In the genomic region with DNA sequence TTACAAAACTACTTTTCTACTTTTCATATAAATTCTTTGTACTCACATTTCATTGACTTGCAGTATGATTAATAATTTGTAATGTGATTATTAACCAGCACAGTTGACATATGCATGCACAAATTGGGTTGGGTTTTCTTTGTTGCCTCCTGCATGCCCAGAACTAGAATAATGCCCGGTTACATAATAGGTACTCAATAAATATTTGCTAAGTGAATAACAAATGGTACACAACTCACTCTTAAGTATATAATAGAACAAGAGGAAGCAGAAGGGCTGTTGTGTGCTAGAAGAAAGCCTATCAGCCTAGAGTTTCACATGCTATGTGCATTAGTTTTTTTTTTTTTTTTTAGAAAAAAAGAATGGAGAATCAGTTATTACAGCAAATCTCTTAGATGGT, we compare ENCODE assay signal across 21 cellular contexts. TPM values are rescaled to one million over a fixed set of nuclear protein-coding genes. Genes with fewer than 3 reads are reported as not detected.
"Had no signal": no experiment of that assay in that cellular context is flagged by ENCODE, and none has a peak within 500 bp of the region (broad histone marks: within the 10 kb centered on the region; RNA-seq: fewer than 3 reads in every experiment).

No MANE protein-coding gene starts in this region.

- H3K9me3 Mint-ChIP-seq: activated T-helper 17 cell treated with anti-CD3 and anti-CD28 coated beads, Interleukin-2, amount 50 U/mL, for 72 hours; naive thymus-derived CD4-positive, alpha-beta T cell; stimulated activated memory B cell treated with anti-CD40 and anti-IgM and Interleukin-4, amounts not matched to agents 10 μg/mL and 1 μg/mL and 100 μg/mL, for 72 hours had no signal

- H3K27ac Mint-ChIP-seq: activated T-helper 17 cell treated with anti-CD3 and anti-CD28 coated beads, Interleukin-2, amount 50 U/mL, for 72 hours; naive thymus-derived CD4-positive, alpha-beta T cell; stimulated activated memory B cell treated with anti-CD40 and anti-IgM and Interleukin-4, amounts not matched to agents 10 μg/mL and 1 μg/mL and 100 μg/mL, for 72 hours had no signal

- ATAC-seq: activated CD4-positive, CD25-positive, alpha-beta regulatory T cell treated with anti-CD3 and anti-CD28 coated beads, Interleukin-2, amount 50 U/mL, for 24 hours; activated T-helper 17 cell treated with anti-CD3 and anti-CD28 coated beads, Interleukin-2, amount 50 U/mL, for 72 hours; gastrocnemius medialis; left colon; mucosa of descending colon; naive thymus-derived CD4-positive, alpha-beta T cell; stimulated activated memory B cell treated with anti-CD40 and anti-IgM and Interleukin-4, amounts not matched to agents 10 μg/mL and 1 μg/mL and 100 μg/mL, for 72 hours had no signal

- DNase-seq: activated CD4-positive, alpha-beta T cell treated with anti-CD3 and anti-CD28 coated beads, Interleukin-2, amount 50 U/mL, for 1 hour; activated naive CD4-positive, alpha-beta T cell treated with Interleukin-2 at 50 U/mL for 16 hours; anterior cingulate cortex; cerebellar nuclear complex; effector memory CD4-positive, alpha-beta T cell; gastrocnemius medialis; heart right ventricle; left colon; mammary epithelial cell; mucosa of descending colon; naive thymus-derived CD4-positive, alpha-beta T cell; retina; stimulated activated CD4-positive, alpha-beta T cell treated with anti-CD3 and anti-CD28 coated beads, Interleukin-2, amount 100 ng/mL, for 48 hours; T-helper 9 cell; thyroid gland had no signal

- H3K27me3 Mint-ChIP-seq: activated T-helper 17 cell treated with anti-CD3 and anti-CD28 coated beads, Interleukin-2, amount 50 U/mL, for 72 hours; naive thymus-derived CD4-positive, alpha-beta T cell; stimulated activated memory B cell treated with anti-CD40 and anti-IgM and Interleukin-4, amounts not matched to agents 10 μg/mL and 1 μg/mL and 100 μg/mL, for 72 hours had no signal

- FAIRE-seq: urothelium cell line had no signal

- H3K27me3 ChIP-seq: gastrocnemius medialis, heart right ventricle, thyroid gland had no signal

- H3K4me3 Mint-ChIP-seq: activated T-helper 17 cell treated with anti-CD3 and anti-CD28 coated beads, Interleukin-2, amount 50 U/mL, for 72 hours; naive thymus-derived CD4-positive, alpha-beta T cell; stimulated activated memory B cell treated with anti-CD40 and anti-IgM and Interleukin-4, amounts not matched to agents 10 μg/mL and 1 μg/mL and 100 μg/mL, for 72 hours had no signal

- H3K4me3 ChIP-seq: gastrocnemius medialis, heart right ventricle, mucosa of descending colon, thyroid gland had no signal

RNA-seq across cellular contexts. Expression of a gene that starts 38.2 kb away (rescaled TPM):
- total RNA-seq: activated CD8-positive, alpha-beta memory T cell treated with anti-CD3 and anti-CD28 coated beads for 36 hours; activated T-helper 17 cell treated with anti-CD3 and anti-CD28 coated beads, Interleukin-2, amount 50 U/mL, for 72 hours; gastrocnemius medialis; heart right ventricle; left colon; mucosa of descending colon; naive thymus-derived CD4-positive, alpha-beta T cell; skeletal muscle tissue had no signal
